Comparison of ENCODE assay signal across 15 cellular contexts in genomic region chr12:93301171-93301570, GRCh38.
DNase-seq lines count a peak whose midpoint lies in the region; ATAC-seq, FAIRE-seq and TF ChIP-seq lines count a peak whose summit lies in the region.
"Had no signal": no experiment of that assay in that cellular context is flagged by ENCODE, and none has a peak within 500 bp of the region (broad histone marks: within the 10 kb centered on the region; RNA-seq: fewer than 3 reads in every experiment).

No MANE protein-coding gene starts in this region.

- no peak overlapping the region for H3K9ac ChIP-seq in smooth muscle cell (ENCODE audit: low read depth)
- H3K9ac ChIP-seq: BLaER1 had no signal

- no peaks in the 10 kb centered on the region for H3K4me1 Mint-ChIP-seq in immature natural killer cell

- CTCF ChIA-PET in A549 (lab: Yijun Ruan, JAX), result interaction anchor here (1.3 kb wide), 1 partner anchor 314 kb away, joined by 3 read pairs; no protein-coding TSS in a partner anchor

- no peak overlapping the region for H3K4me2 ChIP-seq in A549
- H3K4me2 ChIP-seq in smooth muscle cell, result peak overlapping the region; percentile 4
- H3K4me2 ChIP-seq: BLaER1, GM23338 had no signal

- H3K79me2 ChIP-seq in smooth muscle cell (ENCODE audit: low read depth), result no peaks in the 10 kb centered on the region

- H4K20me1 ChIP-seq in smooth muscle cell (ENCODE audit: low read depth), result no peaks in the 10 kb centered on the region
- H4K20me1 ChIP-seq: BLaER1 had no signal

- POLR2A ChIA-PET in A549 (lab: Yijun Ruan, JAX), result no interaction called here

- H3K4me1 ChIP-seq in A549 (no peaks in the 10 kb centered on the region), smooth muscle cell (ENCODE audit: low read depth) (peaks cover 14% of the 10 kb centered on the region)

- TF ChIP-seq RAD21 in A549 (conservative IDR thresholded peaks at IDR 0.05 in 1 of 2, IDR thresholded peaks at IDR 0.05 in 1 of 2), result no peak

- TF ChIP-seq CTCF in A549 (IDR thresholded peaks at IDR 0.05), result no peak
- no peak for TF ChIP-seq CTCF in coronary artery (IDR thresholded peaks at IDR 0.05)
- TF ChIP-seq CTCF in smooth muscle cell (IDR thresholded peaks at IDR 0.05; ENCODE audit: borderline replicate concordance, insufficient read depth, poor library complexity, severe bottlenecking), result no peak

- no peaks in the 10 kb centered on the region for H3K36me3 ChIP-seq in smooth muscle cell (ENCODE audit: low read depth)
- H3K36me3 ChIP-seq: BLaER1 had no signal

- 73% methylated on average over 3 of the region's 3 CpGs for WGBS in A549 (ENCODE audit: missing lambda C conversion rate)
- WGBS in smooth muscle cell (ENCODE audit: low lambda C conversion rate), result 72% methylated on average over 3 of the region's 3 CpGs

- no peaks in the 10 kb centered on the region for H3K27me3 ChIP-seq in smooth muscle cell (ENCODE audit: low read depth)
- H3K27me3 ChIP-seq: BLaER1 had no signal

- H3K9me3 ChIP-seq in A549 (no peaks in the 10 kb centered on the region), smooth muscle cell (replicated peaks; ENCODE audit: low read depth) (no peaks in the 10 kb centered on the region)

- TF ChIP-seq EP300 in A549 (IDR thresholded peaks at IDR 0.05), result no peak

- ATAC-seq in Right ventricle myocardium superior (ENCODE audit: poor library complexity), result peak; percentile 28
- no peak for ATAC-seq in Right ventricle myocardium inferior
- ATAC-seq in A549, result no peak
- ATAC-seq in HG03039 (IDR thresholded peaks at IDR 0.05; ENCODE audit: unreplicated experiment), result no peak
- ATAC-seq: GM23338 had no signal

- H3K27ac Mint-ChIP-seq in immature natural killer cell, result no peak overlapping the region
- H3K27ac Mint-ChIP-seq: GM23338 had no signal

- H3K4me3 ChIP-seq in A549 (no peak overlapping the region), coronary artery (no peak overlapping the region), smooth muscle cell (no peak overlapping the region)
- H3K4me3 ChIP-seq: BLaER1, GM23338 had no signal

- no peak for FAIRE-seq in A549 (lab: Jason Lieb, UNC)
- FAIRE-seq: GM18507 had no signal

- intact Hi-C loops in Right ventricle myocardium superior (cut with DNase I) (loop anchor here (5.0 kb wide), 1 partner anchor 76 kb away; the partner anchor contains the start of gene NUDT4), Right ventricle myocardium inferior (cut with DNase I) (loop anchor here (5.0 kb wide), 2 partner anchors 119 to 174 kb away; no protein-coding TSS in a partner anchor)

- no peak overlapping the region for H2AFZ ChIP-seq in smooth muscle cell (ENCODE audit: low read depth)
- H2AFZ ChIP-seq: GM23338 had no signal

- DNase-seq in Right ventricle myocardium superior (no peak), Right ventricle myocardium inferior (ENCODE audit: missing footprints) (no peak), A549 (ENCODE audit: low read depth in 1 of 2, low spot score in 1 of 2) (no peak), coronary artery (ENCODE audit: low spot score) (no peak), smooth muscle cell (lab: John Stamatoyannopoulos, UW; ENCODE audit: unreplicated experiment) (no peak), immature natural killer cell (no peak), NCI-H1105 treated with DMSO at 0.1 percent for 48 hours (lab: John Stamatoyannopoulos, UW) (no peak)
- DNase-seq: AML-193, H7, IMR-90 had no signal

- H3K27ac ChIP-seq in A549 (no peak overlapping the region), coronary artery (peak overlapping the region; percentile 37 to 85), smooth muscle cell (ENCODE audit: low read depth) (no peak overlapping the region)
- H3K27ac ChIP-seq: 22Rv1, BLaER1 had no signal

- H3K36me3 Mint-ChIP-seq in immature natural killer cell, result no peaks in the 10 kb centered on the region

- peaks cover 0 to 4% (median 0%) of the 10 kb centered on the region in 6 donors for H3K9me3 Mint-ChIP-seq in immature natural killer cell
- H3K9me3 Mint-ChIP-seq: GM23338 had no signal

- H3F3A ChIP-seq in smooth muscle cell (ENCODE audit: low read depth), result peaks cover 3% of the 10 kb centered on the region

- no peak overlapping the region for H3K4me3 Mint-ChIP-seq in immature natural killer cell
- H3K4me3 Mint-ChIP-seq: GM23338 had no signal

- no peak for TF ChIP-seq POLR2A in A549 (IDR thresholded peaks at IDR 0.05; ENCODE audit: low read length)

- peaks cover 1 to 4% (median 2%) of the 10 kb centered on the region in 3 donors for H3K27me3 Mint-ChIP-seq in immature natural killer cell (ENCODE audit: low read depth in 3 of 3)

TF ChIP-seq in A549, 52 proteins besides CTCF, POLR2A, EP300 and RAD21:
- TF ChIP-seq ZC3H11A (IDR thresholded peaks at IDR 0.05) (peak; percentile 30; the same call in 1 of the 2 replicates), NR3C1 (IDR thresholded peaks at IDR 0.05) (no peak)

Comparison
In these comparisons a context has a peak if more than half of its experiments do, and no peak if none do; other contexts are left out.
1. H3K27ac ChIP-seq: peak in coronary artery (2 of 2); none in A549 (0 of 2) and smooth muscle cell (single experiment).